ENCODE assay signal across 10 cellular contexts in the genomic region with DNA sequence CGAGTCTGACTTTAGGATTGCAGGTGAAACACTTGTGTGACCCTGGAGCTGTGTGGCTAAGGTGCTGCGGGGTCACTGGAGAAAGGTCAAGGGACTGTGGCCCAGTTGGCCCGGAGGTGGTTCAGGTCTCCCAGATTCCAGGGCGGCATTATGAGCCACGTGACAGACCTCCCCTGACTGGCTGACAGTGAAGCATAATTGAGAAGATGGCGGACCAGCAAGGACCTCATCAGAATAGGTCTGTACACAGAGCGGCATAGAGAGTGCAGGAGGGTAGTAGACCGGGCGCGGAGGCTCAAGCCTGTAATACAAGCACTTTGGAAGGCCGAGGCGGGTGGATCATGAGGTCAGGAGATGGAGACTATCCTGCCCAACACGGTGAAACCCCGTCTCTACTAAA. TPM values are rescaled to one million over a fixed set of nuclear protein-coding genes. Genes with fewer than 3 reads are reported as not detected.
A peak's percentile ranks its signal among the peaks of the same experiment; 100 is the strongest.
DNase-seq lines count a peak whose midpoint lies in the region; ATAC-seq, FAIRE-seq and TF ChIP-seq lines count a peak whose summit lies in the region.
"Had no signal": no experiment of that assay in that cellular context is flagged by ENCODE, and none has a peak within 500 bp of the region (broad histone marks: within the 10 kb centered on the region; RNA-seq: fewer than 3 reads in every experiment).

No MANE protein-coding gene starts in this region.

- no peaks in the 10 kb centered on the region for H3K9me3 Mint-ChIP-seq in endothelial cell (ENCODE audit: unreplicated experiment)

- no peak for TF ChIP-seq RAD21 in A549 (conservative IDR thresholded peaks at IDR 0.05 in 1 of 2, IDR thresholded peaks at IDR 0.05 in 1 of 2)

- peak overlapping the region; percentile 72 for H3K4me3 Mint-ChIP-seq in endothelial cell (ENCODE audit: unreplicated experiment)

- no peaks in the 10 kb centered on the region for H3K9me3 ChIP-seq in A549
- H3K9me3 ChIP-seq in gastrocnemius medialis, result no peaks in the 10 kb centered on the region
- H3K9me3 ChIP-seq: tibial artery had no signal

- in situ Hi-C loops in gastrocnemius medialis (cut with MboI; ENCODE audit: low sequenced_read_pairs in 4 of 4), result no loop called here

- TF ChIP-seq POLR2A in A549 (IDR thresholded peaks at IDR 0.05; ENCODE audit: low read length), result no peak
- TF ChIP-seq POLR2A in gastrocnemius medialis (IDR thresholded peaks at IDR 0.05), result no peak

- DNase-seq in A549 (ENCODE audit: low read depth in 1 of 2, low spot score in 1 of 2) (no peak), DMS53 (lab: John Stamatoyannopoulos, UW) (peak; percentile 69), RWPE1 (ENCODE audit: low spot score) (no peak), endothelial cell (ENCODE audit: low spot score) (no peak), SKM-1 treated with dmso at 0.1 percent for 144 hours (lab: John Stamatoyannopoulos, UW; ENCODE audit: unreplicated experiment) (no peak), gastrocnemius medialis (no peak), left lobe of liver (ENCODE audit: low spot score) (no peak)
- DNase-seq: tibial artery had no signal

- H3K27ac ChIP-seq in A549 (no peak overlapping the region), RWPE1 (peak overlapping the region; percentile 91), gastrocnemius medialis (no peak overlapping the region)

- TF ChIP-seq CTCF in A549 (IDR thresholded peaks at IDR 0.05), result no peak
- TF ChIP-seq CTCF in RWPE1 (conservative IDR thresholded peaks at IDR 0.05; ENCODE audit: low read depth), result no peak
- no peak for TF ChIP-seq CTCF in endothelial cell (IDR thresholded peaks at IDR 0.05; ENCODE audit: unreplicated experiment)
- no peak for TF ChIP-seq CTCF in gastrocnemius medialis (IDR thresholded peaks at IDR 0.05 in 4 of 5, conservative IDR thresholded peaks at IDR 0.05 in 1 of 5)

- H3K36me3 Mint-ChIP-seq in endothelial cell (ENCODE audit: low read depth, unreplicated experiment), result peaks cover 13% of the 10 kb centered on the region

- H3K4me2 ChIP-seq in A549, result peak overlapping the region; percentile 91

- FAIRE-seq in A549 (lab: Jason Lieb, UNC), result no peak
- FAIRE-seq: GM12878 had no signal

- intact Hi-C loops in gastrocnemius medialis (cut with DNase I; ENCODE audit: low total_unique reads), result loop anchor here (5.0 kb wide), 1 partner anchor 83 kb away; a partner anchor contains a TSS

- POLR2A ChIA-PET in A549 (lab: Yijun Ruan, JAX) (no interaction called here), RWPE1 (lab: Yijun Ruan, JAX; ENCODE audit: low non-redundant PET) (interaction anchor here (0.5 kb wide), 1 partner anchor 179 kb away, joined by 3 read pairs; a partner anchor contains a TSS)

- no peak overlapping the region for H3K4me3 ChIP-seq in A549
- no peak overlapping the region for H3K4me3 ChIP-seq in gastrocnemius medialis

- peaks cover 9% of the 10 kb centered on the region for H3K27me3 Mint-ChIP-seq in endothelial cell (ENCODE audit: unreplicated experiment)

- no peak for TF ChIP-seq EP300 in A549 (IDR thresholded peaks at IDR 0.05)

- H3K4me1 ChIP-seq in A549, result peaks cover 9% of the 10 kb centered on the region
- peaks cover 0 to 10% of the 10 kb centered on the region in 2 donors for H3K4me1 ChIP-seq in gastrocnemius medialis

- CTCF ChIA-PET in A549 (lab: Yijun Ruan, JAX), result interaction anchor here (1.0 to 4.5 kb wide), 4 partner anchors 13 to 93 kb away, joined by 3 to 27 read pairs (median 5); no protein-coding TSS in a partner anchor
- CTCF ChIA-PET in RWPE1 (lab: Yijun Ruan, JAX), result interaction anchor here (0.9 to 1.1 kb wide), 2 partner anchors 16 to 35 kb away, joined by 4 to 8 read pairs; no protein-coding TSS in a partner anchor

- H3K27me3 ChIP-seq in gastrocnemius medialis, result peaks cover 6 to 15% (median 13%) of the 10 kb centered on the region in 3 donors
- H3K27me3 ChIP-seq: tibial artery had no signal

- H3K27ac Mint-ChIP-seq in endothelial cell (ENCODE audit: unreplicated experiment), result peak overlapping the region; percentile 48

- peaks cover 29% of the 10 kb centered on the region for H3K4me1 Mint-ChIP-seq in endothelial cell (ENCODE audit: unreplicated experiment)

- WGBS in A549 (ENCODE audit: missing lambda C conversion rate), result 87% methylated on average over 14 of the region's 14 CpGs

- H3K36me3 ChIP-seq in gastrocnemius medialis, result peaks cover 0 to 4% of the 10 kb centered on the region in 2 donors

- no peak for ATAC-seq in A549
- no peak for ATAC-seq in gastrocnemius medialis
- ATAC-seq in left lobe of liver, result no peak
- no peak for ATAC-seq in GM19328 (IDR thresholded peaks at IDR 0.05; ENCODE audit: unreplicated experiment)

TF ChIP-seq in A549, 52 proteins besides CTCF, POLR2A, EP300 and RAD21:
- TF ChIP-seq, protein P1, sequence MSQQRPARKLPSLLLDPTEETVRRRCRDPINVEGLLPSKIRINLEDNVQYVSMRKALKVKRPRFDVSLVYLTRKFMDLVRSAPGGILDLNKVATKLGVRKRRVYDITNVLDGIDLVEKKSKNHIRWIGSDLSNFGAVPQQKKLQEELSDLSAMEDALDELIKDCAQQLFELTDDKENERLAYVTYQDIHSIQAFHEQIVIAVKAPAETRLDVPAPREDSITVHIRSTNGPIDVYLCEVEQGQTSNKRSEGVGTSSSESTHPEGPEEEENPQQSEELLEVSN (IDR thresholded peaks at IDR 0.05; ENCODE audit: borderline replicate concordance, low read depth), result no peak
- TF ChIP-seq FOSL2 (IDR thresholded peaks at IDR 0.05) (no peak), FOSL2 (CRISPR knock-in tag; IDR thresholded peaks at IDR 0.05) (no peak), NR3C1 (IDR thresholded peaks at IDR 0.05) (no peak), CHD4 (IDR thresholded peaks at IDR 0.05; ENCODE audit: borderline replicate concordance) (no peak), ZSCAN20 (CRISPR knock-in tag; IDR thresholded peaks at IDR 0.05) (no peak), MYC (IDR thresholded peaks at IDR 0.05; ENCODE audit: borderline replicate concordance, low read length) (no peak), CBX8 (IDR thresholded peaks at IDR 0.05) (no peak), BHLHE40 (IDR thresholded peaks at IDR 0.05; ENCODE audit: low read depth, low read length) (no peak), CEBPB (IDR thresholded peaks at IDR 0.05) (no peak), RNF2 (IDR thresholded peaks at IDR 0.05; ENCODE audit: borderline replicate concordance, low read depth) (no peak), CHD2 (IDR thresholded peaks at IDR 0.05; ENCODE audit: low read length, partially characterized antibody) (no peak)
- TF ChIP-seq, protein P2, sequence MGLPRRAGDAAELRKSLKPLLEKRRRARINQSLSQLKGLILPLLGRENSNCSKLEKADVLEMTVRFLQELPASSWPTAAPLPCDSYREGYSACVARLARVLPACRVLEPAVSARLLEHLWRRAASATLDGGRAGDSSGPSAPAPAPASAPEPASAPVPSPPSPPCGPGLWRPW (IDR thresholded peaks at IDR 0.05), result no peak
- TF ChIP-seq, protein P3, sequence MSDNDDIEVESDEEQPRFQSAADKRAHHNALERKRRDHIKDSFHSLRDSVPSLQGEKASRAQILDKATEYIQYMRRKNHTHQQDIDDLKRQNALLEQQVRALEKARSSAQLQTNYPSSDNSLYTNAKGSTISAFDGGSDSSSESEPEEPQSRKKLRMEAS (IDR thresholded peaks at IDR 0.05), result no peak
- TF ChIP-seq, protein P4, sequence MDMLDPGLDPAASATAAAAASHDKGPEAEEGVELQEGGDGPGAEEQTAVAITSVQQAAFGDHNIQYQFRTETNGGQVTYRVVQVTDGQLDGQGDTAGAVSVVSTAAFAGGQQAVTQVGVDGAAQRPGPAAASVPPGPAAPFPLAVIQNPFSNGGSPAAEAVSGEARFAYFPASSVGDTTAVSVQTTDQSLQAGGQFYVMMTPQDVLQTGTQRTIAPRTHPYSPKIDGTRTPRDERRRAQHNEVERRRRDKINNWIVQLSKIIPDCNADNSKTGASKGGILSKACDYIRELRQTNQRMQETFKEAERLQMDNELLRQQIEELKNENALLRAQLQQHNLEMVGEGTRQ (IDR thresholded peaks at IDR 0.05), result no peak

RNA-seq across cellular contexts. Expression of a gene that starts 0.8 kb away (rescaled TPM):
- polyA plus RNA-seq in A549 (2011; rRNA removed), result 22.9 and 24.7 TPM in 2 replicates
- 23.0 and 24.6 TPM in 2 replicates for polyA plus RNA-seq in A549 (2012; cell fraction: cytosol; rRNA removed)
- polyA plus RNA-seq in A549 (2012; cell fraction: nucleus; rRNA removed), result 74.3 and 90.1 TPM in 2 replicates
- 29.6 to 32.0 TPM (median 30.5 TPM) in 3 replicates for polyA plus RNA-seq in A549 (2017; fragmentation: RNase III; extraction: RNeasy Plus Mini Kit Qiagen cat#74134 plus additional on column Dnase treatment)
- 13.6 and 14.4 TPM in 2 replicates for polyA minus RNA-seq in A549 (2011; rRNA and poly(A)+ RNA removed)
- 83.8 TPM for total RNA-seq in endothelial cell (ENCODE audit: unreplicated experiment)
- total RNA-seq in gastrocnemius medialis, result 10 to 100 TPM in 2 of 4 donors, 1 to 10 TPM in 2; 8.5 to 11.0 (median 9.9) TPM
- 6.6 TPM for total RNA-seq in left lobe of liver

RNA-seq across cellular contexts. Expression of a gene that starts 34.3 kb away (rescaled TPM):
- polyA plus RNA-seq in A549 (2011; rRNA removed) (16.5 and 16.6 TPM in 2 replicates), A549 (2017; fragmentation: RNase III; extraction: RNeasy Plus Mini Kit Qiagen cat#74134 plus additional on column Dnase treatment) (26.1 to 33.3 TPM (median 28.5 TPM) in 3 replicates)
- 40.4 and 54.7 TPM in 2 replicates for polyA plus RNA-seq in A549 (2012; cell fraction: cytosol; rRNA removed)
- 77.9 and 93.5 TPM in 2 replicates for polyA plus RNA-seq in A549 (2012; cell fraction: nucleus; rRNA removed)
- polyA minus RNA-seq in A549 (2011; rRNA and poly(A)+ RNA removed), result 20.1 and 20.5 TPM in 2 replicates
- total RNA-seq in endothelial cell (ENCODE audit: unreplicated experiment) (27.9 TPM), gastrocnemius medialis (1 to 10 TPM; 1.1 to 6.1 (median 2.3) TPM), left lobe of liver (1.0 TPM)

RNA-seq across cellular contexts. Expression of a gene that starts 49.5 kb away (rescaled TPM):
- 41.2 and 49.2 TPM in 2 replicates for polyA plus RNA-seq in A549 (2011; rRNA removed)
- polyA plus RNA-seq in A549 (2012; cell fraction: cytosol; rRNA removed), result 17.0 and 19.6 TPM in 2 replicates
- 16.7 and 20.8 TPM in 2 replicates for polyA plus RNA-seq in A549 (2012; cell fraction: nucleus; rRNA removed)
- 30.2 to 31.5 TPM (median 30.3 TPM) in 3 replicates for polyA plus RNA-seq in A549 (2017; fragmentation: RNase III; extraction: RNeasy Plus Mini Kit Qiagen cat#74134 plus additional on column Dnase treatment)
- 43.4 and 47.1 TPM in 2 replicates for polyA minus RNA-seq in A549 (2011; rRNA and poly(A)+ RNA removed)
- 17.5 TPM for total RNA-seq in endothelial cell (ENCODE audit: unreplicated experiment)
- total RNA-seq in gastrocnemius medialis, result 10 to 100 TPM; 31.4 to 56.7 (median 32.7) TPM
- 12.3 TPM for total RNA-seq in left lobe of liver
